Comparison of ENCODE assay signal across 29 cellular contexts in the genomic region with DNA sequence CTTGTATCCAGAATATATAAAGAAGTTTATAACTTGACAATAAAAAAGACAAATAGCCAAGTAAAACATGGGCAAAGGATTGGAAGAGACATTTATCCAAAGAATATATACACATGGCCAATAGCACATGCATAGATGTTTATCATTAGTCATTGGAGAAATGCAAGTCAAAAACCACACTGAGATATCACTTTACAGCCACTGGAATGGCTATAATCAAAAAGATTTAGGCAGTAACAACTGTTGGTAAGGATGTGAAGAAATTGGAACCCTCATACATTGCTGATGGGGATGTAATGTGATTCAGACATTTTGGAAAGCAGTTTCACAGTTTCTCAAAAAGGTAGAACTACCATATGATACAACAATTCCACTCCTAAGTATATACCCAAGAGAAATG.
"Had no signal": no experiment of that assay in that cellular context is flagged by ENCODE, and none has a peak within 500 bp of the region (broad histone marks: within the 10 kb centered on the region; RNA-seq: fewer than 3 reads in every experiment).

No MANE protein-coding gene starts in this region.

- H3K9me3 Mint-ChIP-seq: dendritic cell treated with granulocyte-macrophage colony-stimulating factor and Interleukin-4, amounts not matched to agents 40 ng/mL and 50 ng/mL, for 4 days; endodermal cell; natural killer cell treated with Interleukin-12 subunit alpha and Interleukin-12 subunit beta and Interleukin-15 and Interleukin-18, amount 100 ng/mL, for 72 hours; neural progenitor cell had no signal

- H3K27me3 ChIP-seq: colonic mucosa, heart right ventricle, neural progenitor cell, sigmoid colon, spleen, suprapubic skin, transverse colon, upper lobe of right lung, uterus had no signal

- H3K27me3 Mint-ChIP-seq: dendritic cell treated with granulocyte-macrophage colony-stimulating factor and Interleukin-4, amounts not matched to agents 40 ng/mL and 50 ng/mL, for 4 days; naive B cell; natural killer cell treated with Interleukin-12 subunit alpha and Interleukin-12 subunit beta and Interleukin-15 and Interleukin-18, amount 100 ng/mL, for 72 hours; stimulated activated naive B cell treated with anti-CD40 and anti-IgM and Interleukin-4, amounts not matched to agents 10 μg/mL and 1 μg/mL and 100 μg/mL, for 72 hours had no signal

- H3K9me3 ChIP-seq: colonic mucosa, heart right ventricle, mucosa of descending colon, prostate gland, spleen, suprapubic skin, transverse colon, upper lobe of right lung, uterus had no signal

- H3K27ac Mint-ChIP-seq: dendritic cell treated with granulocyte-macrophage colony-stimulating factor and Interleukin-4, amounts not matched to agents 40 ng/mL and 50 ng/mL, for 4 days; endodermal cell; mesothelial cell of epicardium; naive B cell; natural killer cell treated with Interleukin-12 subunit alpha and Interleukin-12 subunit beta and Interleukin-15 and Interleukin-18, amount 100 ng/mL, for 72 hours; neural progenitor cell; stimulated activated naive B cell treated with anti-CD40 and anti-IgM and Interleukin-4, amounts not matched to agents 10 μg/mL and 1 μg/mL and 100 μg/mL, for 72 hours; stimulated activated naive CD8-positive, alpha-beta T cell treated with anti-CD3 and anti-CD28 coated beads, Interleukin-15, Interleukin-2, amounts not matched to agents 100 ng/mL and 50 ng/mL, for 24 hours had no signal

- H3K9ac ChIP-seq: neural progenitor cell, parathyroid adenoma had no signal

- H3K4me1 ChIP-seq: colonic mucosa, heart right ventricle, neural progenitor cell, parathyroid adenoma, prostate gland, sigmoid colon, spleen, suprapubic skin, upper lobe of right lung, uterus had no signal

- DNase-seq: colonic mucosa; effector CD8-positive, alpha-beta T cell; endodermal cell; foreskin melanocyte; glutamatergic neuron; heart right ventricle; hypothalamus; mesenchymal stem cell; mucosa of descending colon; naive B cell; right cardiac atrium; sigmoid colon; spleen; stimulated activated CD4-positive, alpha-beta T cell treated with anti-CD3 and anti-CD28 coated beads, Interleukin-2, amount 100 ng/mL, for 48 hours; stimulated activated naive B cell treated with anti-CD40 and anti-IgM and Interleukin-4, amounts not matched to agents 10 μg/mL and 1 μg/mL and 100 μg/mL, for 72 hours; transverse colon; upper lobe of right lung; uterus had no signal

- H2AFZ ChIP-seq: neural progenitor cell, parathyroid adenoma had no signal

- H3K79me2 ChIP-seq: parathyroid adenoma had no signal

- H3K36me3 ChIP-seq: colonic mucosa, heart right ventricle, neural progenitor cell, prostate gland, sigmoid colon, spleen, suprapubic skin, transverse colon, upper lobe of right lung, uterus had no signal

- H3K4me3 Mint-ChIP-seq: dendritic cell treated with granulocyte-macrophage colony-stimulating factor and Interleukin-4, amounts not matched to agents 40 ng/mL and 50 ng/mL, for 4 days; endodermal cell; mesothelial cell of epicardium; naive B cell; natural killer cell treated with Interleukin-12 subunit alpha and Interleukin-12 subunit beta and Interleukin-15 and Interleukin-18, amount 100 ng/mL, for 72 hours; neural progenitor cell; stimulated activated naive B cell treated with anti-CD40 and anti-IgM and Interleukin-4, amounts not matched to agents 10 μg/mL and 1 μg/mL and 100 μg/mL, for 72 hours; stimulated activated naive CD8-positive, alpha-beta T cell treated with anti-CD3 and anti-CD28 coated beads, Interleukin-15, Interleukin-2, amounts not matched to agents 100 ng/mL and 50 ng/mL, for 24 hours had no signal

- H3K4me3 ChIP-seq: colonic mucosa, heart right ventricle, mucosa of descending colon, neural progenitor cell, prostate gland, sigmoid colon, skin epidermis, spleen, suprapubic skin, transverse colon, upper lobe of right lung, uterus had no signal

- H3K4me2 ChIP-seq: neural progenitor cell had no signal

- ATAC-seq: esophagus mucosa; heart right ventricle; natural killer cell treated with Interleukin-12 subunit alpha and Interleukin-12 subunit beta and Interleukin-15 and Interleukin-18, amount 100 ng/mL, for 72 hours; right cardiac atrium; stimulated activated naive B cell treated with anti-CD40 and anti-IgM and Interleukin-4, amounts not matched to agents 10 μg/mL and 1 μg/mL and 100 μg/mL, for 72 hours; upper lobe of right lung had no signal

- H3K36me3 Mint-ChIP-seq: mesothelial cell of epicardium; naive B cell; natural killer cell treated with Interleukin-12 subunit alpha and Interleukin-12 subunit beta and Interleukin-15 and Interleukin-18, amount 100 ng/mL, for 72 hours; neural progenitor cell; stimulated activated naive B cell treated with anti-CD40 and anti-IgM and Interleukin-4, amounts not matched to agents 10 μg/mL and 1 μg/mL and 100 μg/mL, for 72 hours had no signal

- H3K27ac ChIP-seq: colonic mucosa, epithelial cell of prostate, heart right ventricle, neural progenitor cell, parathyroid adenoma, prostate gland, sigmoid colon, skin epidermis, spleen, suprapubic skin, transverse colon, upper lobe of right lung, uterus had no signal

- H3K4me1 Mint-ChIP-seq: mesothelial cell of epicardium; naive B cell; neural progenitor cell; stimulated activated naive B cell treated with anti-CD40 and anti-IgM and Interleukin-4, amounts not matched to agents 10 μg/mL and 1 μg/mL and 100 μg/mL, for 72 hours had no signal
